In genomic region chr9:116208417-116209232, GRCh38 we compare ENCODE assay signal across 1 cellular context.
TF ChIP-seq lines count a peak whose summit lies in the region.

No MANE protein-coding gene starts in this region.

TF ChIP-seq in SK-N-SH, 30 proteins besides CTCF, POLR2A, EP300 and RAD21:
- no peak for TF ChIP-seq FOXM1 (IDR thresholded peaks at IDR 0.05; ENCODE audit: low read depth)
- peak; percentile 59; the same call in 1 of the 2 replicates for TF ChIP-seq PBX3 (IDR thresholded peaks at IDR 0.05)
- TF ChIP-seq TCF12 (IDR thresholded peaks at IDR 0.05): peak; percentile 65
- peak; percentile 65 for TF ChIP-seq FOSL2 (IDR thresholded peaks at IDR 0.05; ENCODE audit: borderline replicate concordance, low read depth)
- peak; percentile 46 for TF ChIP-seq JUND (IDR thresholded peaks at IDR 0.05)
